ENCODE assay signal across 8 cellular contexts in the genomic region with DNA sequence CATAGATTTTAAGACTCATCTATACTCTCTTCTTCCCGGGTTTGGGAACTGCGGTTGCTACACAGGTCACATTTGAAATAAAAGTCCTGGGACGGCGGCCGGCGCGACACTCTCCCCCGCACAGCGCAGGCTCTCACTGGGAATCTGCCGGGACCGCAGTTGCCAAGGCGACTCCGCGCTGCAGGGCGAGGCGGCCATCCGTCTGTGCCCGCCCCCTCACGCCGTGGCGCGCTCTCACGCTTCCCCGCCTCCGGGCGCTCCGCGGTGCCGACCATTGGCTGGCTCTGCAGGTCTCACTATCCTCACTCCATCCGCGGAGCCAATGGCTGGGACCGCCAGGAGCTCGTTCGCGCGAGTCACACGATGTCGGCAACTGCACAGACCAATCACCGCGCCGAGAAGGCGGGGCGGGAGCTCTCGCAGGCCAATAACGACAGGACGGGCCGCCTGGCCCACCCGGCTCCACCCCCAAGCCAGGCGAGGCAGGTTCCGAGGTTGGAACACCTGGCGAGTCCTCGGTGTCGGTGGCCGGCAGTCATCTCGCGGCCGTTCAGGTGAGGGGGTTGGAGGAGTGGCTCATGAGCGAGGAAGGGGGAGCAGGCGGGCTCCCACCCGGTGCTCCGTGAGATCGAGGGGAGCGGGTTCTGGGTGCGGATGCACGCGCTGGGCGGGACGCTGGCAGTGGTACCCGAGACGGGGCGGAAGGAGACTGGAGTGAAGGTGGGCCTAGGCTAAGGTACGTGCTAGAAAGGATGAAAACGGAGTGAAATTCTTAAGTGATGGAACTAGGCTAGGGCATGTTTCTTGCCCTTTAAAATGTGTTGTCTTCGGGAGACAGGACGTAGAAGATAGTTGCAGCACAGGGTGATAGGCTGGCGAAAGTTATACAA. TPM values are rescaled to one million over a fixed set of nuclear protein-coding genes. Genes with fewer than 3 reads are reported as not detected.
DNase-seq lines count a peak whose midpoint lies in the region; ATAC-seq and TF ChIP-seq lines count a peak whose summit lies in the region.

TSS of gene MSMO1 (plus strand) at position 459 of the 890 bp plus-strand sequence. CDS start 5,702 bp downstream, outside the sequence.

- no peak within 1 kb of the TSS for H3K4me3 Mint-ChIP-seq in naive B cell
- no peak within 1 kb of the TSS for H3K4me3 Mint-ChIP-seq in stimulated activated memory B cell treated with anti-CD40 and anti-IgM and Interleukin-4, amounts not matched to agents 10 μg/mL and 1 μg/mL and 100 μg/mL, for 72 hours

- peak within 1 kb of the TSS; percentile 82 for H3K27ac ChIP-seq in fibroblast of lung (ENCODE audit: insufficient read depth, low read length)

- peak within 1 kb of the TSS; percentile 77 for H3K4me3 ChIP-seq in LNCaP clone FGC (ENCODE audit: low read depth, low read length)
- H3K4me3 ChIP-seq in fibroblast of lung (replicated peaks in 1 of 4; ENCODE audit: control extremely low read depth in 1 of 4, insufficient read depth in 1 of 4, low read depth in 3 of 4, low read length in 4 of 4): peak within 1 kb of the TSS; percentile 60 to 90 (median 84)

- no peak within 1 kb of the TSS for H3K27ac Mint-ChIP-seq in naive B cell
- H3K27ac Mint-ChIP-seq in stimulated activated memory B cell treated with anti-CD40 and anti-IgM and Interleukin-4, amounts not matched to agents 10 μg/mL and 1 μg/mL and 100 μg/mL, for 72 hours: no peak within 1 kb of the TSS

- ATAC-seq in naive B cell (ENCODE audit: low read depth in 2 of 2): peak; percentile 94 to 96
- peak; percentile 100 for ATAC-seq in stimulated activated memory B cell treated with anti-CD40 and anti-IgM and Interleukin-4, amounts not matched to agents 10 μg/mL and 1 μg/mL and 100 μg/mL, for 72 hours

- H3K9ac ChIP-seq in fibroblast of lung (ENCODE audit: insufficient read depth, low read length): peak within 1 kb of the TSS; percentile 69

- H3K4me2 ChIP-seq in fibroblast of lung (ENCODE audit: extremely low read depth, insufficient read depth, low read length): peak within 1 kb of the TSS; percentile 91

- peaks cover 26 to 36% (median 31%) of the 10 kb centered on the region in 3 donors for H3K4me1 Mint-ChIP-seq in naive B cell
- H3K4me1 Mint-ChIP-seq in stimulated activated memory B cell treated with anti-CD40 and anti-IgM and Interleukin-4, amounts not matched to agents 10 μg/mL and 1 μg/mL and 100 μg/mL, for 72 hours: peaks cover 37% of the 10 kb centered on the region

- no peak for TF ChIP-seq CTCF in LNCaP clone FGC (IDR thresholded peaks at IDR 0.05; ENCODE audit: control insufficient read depth, extremely low read depth, insufficient read depth)
- TF ChIP-seq CTCF in fibroblast of lung (conservative IDR thresholded peaks at IDR 0.05 in 1 of 2, IDR thresholded peaks at IDR 0.05 in 1 of 2; ENCODE audit: low read depth in 1 of 2, low read length in 2 of 2): no peak

- H3K9me3 ChIP-seq in fibroblast of lung (ENCODE audit: control insufficient read depth, insufficient read depth, low read depth, low read length): no peaks in the 10 kb centered on the region

- peaks cover 12% of the 10 kb centered on the region for H3K4me1 ChIP-seq in fibroblast of lung (ENCODE audit: control insufficient read depth, extremely low read depth, insufficient read depth, low read length)

- peak within 1 kb of the TSS; percentile 68 for H2AFZ ChIP-seq in fibroblast of lung (ENCODE audit: low read length)

- H3K27me3 Mint-ChIP-seq in naive B cell: no peaks in the 10 kb centered on the region
- H3K27me3 Mint-ChIP-seq in stimulated activated memory B cell treated with anti-CD40 and anti-IgM and Interleukin-4, amounts not matched to agents 10 μg/mL and 1 μg/mL and 100 μg/mL, for 72 hours: no peaks in the 10 kb centered on the region

- H3K79me2 ChIP-seq in fibroblast of lung (ENCODE audit: control insufficient read depth, insufficient read depth, low read length): peaks cover 50% of the 10 kb centered on the region

- peaks cover 5 to 15% of the 10 kb centered on the region in 2 donors for H3K36me3 Mint-ChIP-seq in naive B cell
- peaks cover 28% of the 10 kb centered on the region for H3K36me3 Mint-ChIP-seq in stimulated activated memory B cell treated with anti-CD40 and anti-IgM and Interleukin-4, amounts not matched to agents 10 μg/mL and 1 μg/mL and 100 μg/mL, for 72 hours

- H3K9me3 Mint-ChIP-seq in naive B cell: no peaks in the 10 kb centered on the region
- H3K9me3 Mint-ChIP-seq in stimulated activated memory B cell treated with anti-CD40 and anti-IgM and Interleukin-4, amounts not matched to agents 10 μg/mL and 1 μg/mL and 100 μg/mL, for 72 hours: no peaks in the 10 kb centered on the region

- H4K20me1 ChIP-seq in fibroblast of lung (ENCODE audit: control insufficient read depth, extremely low read depth, insufficient read depth, low read length): peaks cover 1% of the 10 kb centered on the region

- DNase-seq in EL: peak; percentile 98
- DNase-seq in H4 (ENCODE audit: low spot score): peak; percentile 99
- DNase-seq in LNCaP clone FGC (ENCODE audit: low read depth): peak; percentile 99
- DNase-seq in RPMI8226: peak; percentile 97
- peak; percentile 94 to 97 for DNase-seq in activated T-helper 1 cell treated with anti-CD3 and anti-CD28 coated beads, Interleukin-2, amount 50 U/mL, for 16 hours (ENCODE audit: low read depth in 1 of 2, low spot score in 1 of 2)
- DNase-seq in fibroblast of lung (ENCODE audit: low read depth in 2 of 2): peak; percentile 99
- DNase-seq in naive B cell: peak; percentile 98

- peaks cover 3% of the 10 kb centered on the region for H3K36me3 ChIP-seq in fibroblast of lung (ENCODE audit: control insufficient read depth, insufficient read depth, low read length)

- H3K27me3 ChIP-seq in fibroblast of lung (ENCODE audit: control insufficient read depth, insufficient read depth, low read length): no peaks in the 10 kb centered on the region

RNA-seq across cellular contexts. Expression of gene MSMO1, which starts in this region (rescaled TPM):
- total RNA-seq in H4 (2014; rRNA removed; shearing (Covaris generic)): 138 and 149 TPM in 2 replicates
- 271 and 743 TPM in 2 replicates for total RNA-seq in fibroblast of lung
- polyA plus RNA-seq in fibroblast of lung: 191 and 328 TPM in 2 replicates
- 98.2 and 154 TPM in 2 replicates for polyA plus RNA-seq in fibroblast of lung (2012)
- polyA minus RNA-seq in fibroblast of lung (ENCODE audit: low replicate concordance): 33.6 and 38.4 TPM in 2 replicates
- polyA plus RNA-seq in naive B cell (ENCODE audit: low read depth in 6 of 6): 10 to 100 TPM; 14.3 to 32.7 (median 22.8) TPM

Comparison
In these comparisons a context has a peak if more than half of its experiments do, and no peak if none do; other contexts are left out.
1. Peak in every context shown above with its lines: DNase-seq, ATAC-seq, H3K4me3 ChIP-seq and H3K27ac ChIP-seq.